ENCODE assay signal across 8 cellular contexts in the genomic region with DNA sequence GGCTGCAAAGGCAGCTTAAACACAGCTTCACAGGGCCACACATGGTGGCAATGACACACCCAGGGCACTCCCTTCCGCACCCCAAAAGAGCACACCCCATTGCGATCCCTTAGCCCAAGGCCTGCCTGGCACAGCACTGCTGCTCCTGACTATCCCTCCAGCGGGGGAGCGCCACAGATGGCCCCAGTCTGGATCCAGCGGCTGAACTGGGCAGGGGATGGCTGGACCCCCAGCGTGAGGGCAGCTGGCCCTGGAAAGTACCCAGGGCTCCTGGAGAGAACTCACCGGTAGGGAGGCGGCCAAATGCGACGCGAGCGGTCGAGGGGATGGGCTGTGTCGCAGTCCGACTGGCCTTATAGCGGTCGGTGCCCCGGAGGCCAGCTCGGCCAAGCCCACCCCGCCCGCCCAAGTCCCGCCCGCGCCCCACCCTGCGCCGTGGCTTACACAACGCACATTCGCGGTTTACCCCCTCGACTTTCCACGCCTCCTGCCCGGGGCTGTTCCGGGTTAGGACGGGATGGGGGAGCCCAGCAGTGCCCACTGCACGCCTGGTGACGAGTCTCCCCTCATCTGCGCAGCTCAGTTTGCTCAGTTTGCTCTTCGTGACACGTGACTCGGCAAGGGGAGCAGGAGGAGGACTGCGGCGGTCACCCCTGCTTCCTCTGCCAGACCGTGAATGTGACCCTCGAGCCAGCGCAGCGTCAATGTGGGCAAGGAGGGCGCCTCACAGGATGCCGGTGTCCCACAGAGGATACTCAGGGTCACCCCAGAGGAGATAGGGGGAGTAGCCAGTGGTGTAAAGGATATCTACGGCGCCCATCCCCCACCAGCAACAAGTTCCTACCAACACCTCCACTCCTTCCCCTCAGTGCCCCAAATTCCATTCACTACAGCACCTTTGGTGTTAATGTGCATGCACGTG. TPM values are rescaled to one million over a fixed set of nuclear protein-coding genes. Genes with fewer than 3 reads are reported as not detected.
DNase-seq lines count a peak whose midpoint lies in the region; ATAC-seq, FAIRE-seq and TF ChIP-seq lines count a peak whose summit lies in the region.

A gene (minus strand): TSS at position 328 of the 922 bp plus-strand sequence. CDS start 652 bp downstream, outside the sequence.

- H3K27me3 Mint-ChIP-seq in activated CD4-positive, alpha-beta memory T cell treated with anti-CD3 and anti-CD28 coated beads, Interleukin-2, amount 10 ng/mL, durations not matched to agents 7 days and 5 days: no peaks in the 10 kb centered on the region
- no peaks in the 10 kb centered on the region for H3K27me3 Mint-ChIP-seq in dendritic cell treated with granulocyte-macrophage colony-stimulating factor and Interleukin-4, amounts not matched to agents 40 ng/mL and 50 ng/mL, for 4 days

- peak in 1 of 2 experiments; percentile 9; a peak in 2 of 5 replicates for TF ChIP-seq RAD21 in A549 (conservative IDR thresholded peaks at IDR 0.05 in 1 of 2, IDR thresholded peaks at IDR 0.05 in 1 of 2)

- no peak for FAIRE-seq in A549 (lab: Jason Lieb, UNC)

- H3K4me1 Mint-ChIP-seq in activated CD4-positive, alpha-beta memory T cell treated with anti-CD3 and anti-CD28 coated beads, Interleukin-2, amount 10 ng/mL, durations not matched to agents 7 days and 5 days: peaks cover 79% of the 10 kb centered on the region
- peaks cover 80% of the 10 kb centered on the region for H3K4me1 Mint-ChIP-seq in dendritic cell treated with granulocyte-macrophage colony-stimulating factor and Interleukin-4, amounts not matched to agents 40 ng/mL and 50 ng/mL, for 4 days (ENCODE audit: low read depth)

- CTCF ChIA-PET in A549 (lab: Yijun Ruan, JAX): interaction anchor here (0.6 to 18.2 kb wide), 14 partner anchors 9 to 361 kb away, joined by 3 to 471 read pairs (median 46); a partner anchor contains a TSS
- CTCF ChIA-PET in activated CD4-positive, alpha-beta memory T cell treated with anti-CD3 and anti-CD28 coated beads, Interleukin-2, amount 10 ng/mL, durations not matched to agents 7 days and 5 days (lab: Charles Lee): interaction anchor here (1.0 to 6.1 kb wide), 11 partner anchors 10 to 1501 kb away, joined by 3 to 202 read pairs (median 7); a partner anchor contains a TSS

- H3K27ac Mint-ChIP-seq in activated CD4-positive, alpha-beta memory T cell treated with anti-CD3 and anti-CD28 coated beads, Interleukin-2, amount 10 ng/mL, durations not matched to agents 7 days and 5 days: peak within 1 kb of the TSS; percentile 94
- peak within 1 kb of the TSS; percentile 91 for H3K27ac Mint-ChIP-seq in dendritic cell treated with granulocyte-macrophage colony-stimulating factor and Interleukin-4, amounts not matched to agents 40 ng/mL and 50 ng/mL, for 4 days

- no peaks in the 10 kb centered on the region for H3K9me3 ChIP-seq in A549
- H3K9me3 ChIP-seq in left lung: no peaks in the 10 kb centered on the region

- H3K27me3 ChIP-seq in left lung: no peaks in the 10 kb centered on the region

- TF ChIP-seq POLR2A in A549 (IDR thresholded peaks at IDR 0.05; ENCODE audit: low read length): peak; percentile 95

- H3K36me3 ChIP-seq in left lung: peaks cover 0 to 15% of the 10 kb centered on the region in 2 donors

- H3K4me2 ChIP-seq in A549: peak within 1 kb of the TSS; percentile 97

- peak; percentile 85 to 94 for DNase-seq in A549 (ENCODE audit: low read depth in 1 of 2, low spot score in 1 of 2)
- DNase-seq in NCI-H345 (lab: John Stamatoyannopoulos, UW): peak; percentile 84
- DNase-seq in activated CD4-positive, alpha-beta memory T cell treated with anti-CD3 and anti-CD28 coated beads, Interleukin-2, amount 10 ng/mL, durations not matched to agents 7 days and 5 days: peak; percentile 89
- peak; percentile 93 to 97 for DNase-seq in left lung
- peak; percentile 83 for DNase-seq in stimulated activated CD4-positive, alpha-beta T cell treated with anti-CD3 and anti-CD28 coated beads, Interleukin-1b, Interleukin-23, amount 100 ng/mL, for 48 hours
- no peak for DNase-seq in SK-N-DZ (ENCODE audit: low spot score)

- 2% methylated on average over 22 of the region's 51 CpGs for WGBS in A549 (ENCODE audit: missing lambda C conversion rate)

- POLR2A ChIA-PET in A549 (lab: Yijun Ruan, JAX): interaction anchor here (0.6 to 7.0 kb wide), 14 partner anchors 10 to 455 kb away, joined by 3 to 114 read pairs (median 8); a partner anchor contains a TSS
- POLR2A ChIA-PET in activated CD4-positive, alpha-beta memory T cell treated with anti-CD3 and anti-CD28 coated beads, Interleukin-2, amount 10 ng/mL, durations not matched to agents 7 days and 5 days (lab: Charles Lee): interaction anchor here (0.6 to 7.1 kb wide), 19 partner anchors 9 to 427 kb away, joined by 3 to 281 read pairs (median 8); a partner anchor contains a TSS

- H3K27ac ChIP-seq in A549: peak within 1 kb of the TSS; percentile 98 to 100
- peak within 1 kb of the TSS; percentile 98 to 99 for H3K27ac ChIP-seq in left lung

- H3K4me3 ChIP-seq in A549 (peak within 1 kb of the TSS; percentile 68), left lung (peak within 1 kb of the TSS; percentile 84 to 92)

- H3K36me3 Mint-ChIP-seq in activated CD4-positive, alpha-beta memory T cell treated with anti-CD3 and anti-CD28 coated beads, Interleukin-2, amount 10 ng/mL, durations not matched to agents 7 days and 5 days (ENCODE audit: low read depth): peaks cover 57% of the 10 kb centered on the region
- H3K36me3 Mint-ChIP-seq in dendritic cell treated with granulocyte-macrophage colony-stimulating factor and Interleukin-4, amounts not matched to agents 40 ng/mL and 50 ng/mL, for 4 days (ENCODE audit: low read depth): peaks cover 42% of the 10 kb centered on the region

- no peaks in the 10 kb centered on the region for H3K9me3 Mint-ChIP-seq in activated CD4-positive, alpha-beta memory T cell treated with anti-CD3 and anti-CD28 coated beads, Interleukin-2, amount 10 ng/mL, durations not matched to agents 7 days and 5 days
- no peaks in the 10 kb centered on the region for H3K9me3 Mint-ChIP-seq in dendritic cell treated with granulocyte-macrophage colony-stimulating factor and Interleukin-4, amounts not matched to agents 40 ng/mL and 50 ng/mL, for 4 days

- peak in 1 of 2 experiments; percentile 45; a peak in 2 of 5 replicates for TF ChIP-seq EP300 in A549 (IDR thresholded peaks at IDR 0.05)

- intact Hi-C loops in dendritic cell treated with granulocyte-macrophage colony-stimulating factor and Interleukin-4, amounts not matched to agents 40 ng/mL and 50 ng/mL, for 4 days (cut with micrococcal nuclease): no loop called here
- intact Hi-C loops in left lung (cut with DNase I): no loop called here

- ATAC-seq in A549 (peak; percentile 45 to 69), GM19035 (IDR thresholded peaks at IDR 0.05; ENCODE audit: unreplicated experiment) (peak; percentile 49), left lung (peak; percentile 82)

- H3K4me3 Mint-ChIP-seq in activated CD4-positive, alpha-beta memory T cell treated with anti-CD3 and anti-CD28 coated beads, Interleukin-2, amount 10 ng/mL, durations not matched to agents 7 days and 5 days: peak within 1 kb of the TSS; percentile 99
- peak within 1 kb of the TSS; percentile 95 for H3K4me3 Mint-ChIP-seq in dendritic cell treated with granulocyte-macrophage colony-stimulating factor and Interleukin-4, amounts not matched to agents 40 ng/mL and 50 ng/mL, for 4 days

- peaks cover 42% of the 10 kb centered on the region for H3K4me1 ChIP-seq in A549
- peaks cover 13 to 80% of the 10 kb centered on the region in 2 donors for H3K4me1 ChIP-seq in left lung

- TF ChIP-seq CTCF in A549 (IDR thresholded peaks at IDR 0.05) (no peak), left lung (IDR thresholded peaks at IDR 0.05) (no peak)

TF ChIP-seq in A549, 52 proteins besides CTCF, POLR2A, EP300 and RAD21 (continues in another document):
- TF ChIP-seq HOXA7 (CRISPR knock-in tag; IDR thresholded peaks at IDR 0.05): peak; percentile 39; the same call in 1 of the 2 replicates
- TF ChIP-seq RFX5 (IDR thresholded peaks at IDR 0.05): no peak
- TF ChIP-seq, protein P1, sequence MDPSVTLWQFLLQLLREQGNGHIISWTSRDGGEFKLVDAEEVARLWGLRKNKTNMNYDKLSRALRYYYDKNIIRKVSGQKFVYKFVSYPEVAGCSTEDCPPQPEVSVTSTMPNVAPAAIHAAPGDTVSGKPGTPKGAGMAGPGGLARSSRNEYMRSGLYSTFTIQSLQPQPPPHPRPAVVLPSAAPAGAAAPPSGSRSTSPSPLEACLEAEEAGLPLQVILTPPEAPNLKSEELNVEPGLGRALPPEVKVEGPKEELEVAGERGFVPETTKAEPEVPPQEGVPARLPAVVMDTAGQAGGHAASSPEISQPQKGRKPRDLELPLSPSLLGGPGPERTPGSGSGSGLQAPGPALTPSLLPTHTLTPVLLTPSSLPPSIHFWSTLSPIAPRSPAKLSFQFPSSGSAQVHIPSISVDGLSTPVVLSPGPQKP (IDR thresholded peaks at IDR 0.05; ENCODE audit: low read depth, low read length): no peak
- TF ChIP-seq FOXS1 (CRISPR knock-in tag; IDR thresholded peaks at IDR 0.05): no peak
- no peak for TF ChIP-seq HEYL (CRISPR knock-in tag; IDR thresholded peaks at IDR 0.05)
- TF ChIP-seq, protein P2, sequence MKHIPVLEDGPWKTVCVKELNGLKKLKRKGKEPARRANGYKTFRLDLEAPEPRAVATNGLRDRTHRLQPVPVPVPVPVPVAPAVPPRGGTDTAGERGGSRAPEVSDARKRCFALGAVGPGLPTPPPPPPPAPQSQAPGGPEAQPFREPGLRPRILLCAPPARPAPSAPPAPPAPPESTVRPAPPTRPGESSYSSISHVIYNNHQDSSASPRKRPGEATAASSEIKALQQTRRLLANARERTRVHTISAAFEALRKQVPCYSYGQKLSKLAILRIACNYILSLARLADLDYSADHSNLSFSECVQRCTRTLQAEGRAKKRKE (CRISPR knock-in tag; IDR thresholded peaks at IDR 0.05; ENCODE audit: low read depth): no peak
- peak; percentile 70; the same call in 1 of the 2 replicates for TF ChIP-seq HOXB5 (CRISPR knock-in tag; IDR thresholded peaks at IDR 0.05)
- TF ChIP-seq MYC (IDR thresholded peaks at IDR 0.05; ENCODE audit: borderline replicate concordance, low read length): no peak; the same call in 1 of the 2 replicates
- no peak for TF ChIP-seq CBX2 (IDR thresholded peaks at IDR 0.05; ENCODE audit: borderline replicate concordance, low read depth)
- TF ChIP-seq HDAC2 (IDR thresholded peaks at IDR 0.05): no peak
- no peak; the same call in 1 of the 2 replicates for TF ChIP-seq RARB (CRISPR knock-in tag; IDR thresholded peaks at IDR 0.05)

RNA-seq across cellular contexts. Expression of the gene that starts here (rescaled TPM):
- 898 and 1,226 TPM in 2 replicates for polyA plus RNA-seq in A549 (2011; rRNA removed)
- 1,879 and 1,929 TPM in 2 replicates for polyA plus RNA-seq in A549 (2012; cell fraction: cytosol; rRNA removed)
- polyA plus RNA-seq in A549 (2012; cell fraction: nucleus; rRNA removed): 562 and 1,121 TPM in 2 replicates
- 2,810 to 4,567 TPM (median 3,552 TPM) in 3 replicates for polyA plus RNA-seq in A549 (2017; fragmentation: RNase III; extraction: RNeasy Plus Mini Kit Qiagen cat#74134 plus additional on column Dnase treatment)
- 472 and 476 TPM in 2 replicates for polyA minus RNA-seq in A549 (2011; rRNA and poly(A)+ RNA removed)
- 100 to 1,000 TPM; 781 to 799 TPM for total RNA-seq in activated CD4-positive, alpha-beta memory T cell treated with anti-CD3 and anti-CD28 coated beads, Interleukin-2, amount 10 ng/mL, durations not matched to agents 7 days and 5 days
- 1,000 to 10,000 TPM; 1,672 to 1,797 TPM for total RNA-seq in left lung
- 0.61 and 1.6 TPM in 2 replicates for polyA plus RNA-seq in SK-N-DZ (2014; cell fraction: cytosol; rRNA removed)
- 0.88 and 1.3 TPM in 2 replicates for polyA plus RNA-seq in SK-N-DZ (2014; cell fraction: nucleus; rRNA removed)
